1 cellular context compared by ENCODE assay signal in the genomic region with DNA sequence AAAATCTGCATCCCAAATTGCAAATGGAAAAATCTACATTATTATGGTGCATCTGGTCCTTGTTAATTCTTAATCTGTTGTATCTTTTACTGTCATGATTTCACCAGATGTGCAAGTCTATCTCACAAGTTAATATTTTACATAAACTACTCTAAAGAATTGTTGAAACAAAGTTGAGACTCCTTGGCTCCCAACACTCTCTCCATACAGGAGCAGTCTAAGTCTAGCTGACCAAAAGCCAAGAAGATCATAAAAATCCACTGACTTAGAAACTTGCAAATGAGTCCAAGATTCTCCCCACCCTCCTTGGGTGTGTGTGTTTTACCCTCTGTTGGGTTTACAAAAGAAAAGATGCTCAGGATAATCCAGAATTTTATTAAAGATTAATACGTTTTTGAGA.
TF ChIP-seq lines count a peak whose summit lies in the region.

No MANE protein-coding gene starts in this region.

TF ChIP-seq in A549, 52 proteins besides CTCF, POLR2A, EP300 and RAD21 (continued from another document):
- TF ChIP-seq, protein P1, sequence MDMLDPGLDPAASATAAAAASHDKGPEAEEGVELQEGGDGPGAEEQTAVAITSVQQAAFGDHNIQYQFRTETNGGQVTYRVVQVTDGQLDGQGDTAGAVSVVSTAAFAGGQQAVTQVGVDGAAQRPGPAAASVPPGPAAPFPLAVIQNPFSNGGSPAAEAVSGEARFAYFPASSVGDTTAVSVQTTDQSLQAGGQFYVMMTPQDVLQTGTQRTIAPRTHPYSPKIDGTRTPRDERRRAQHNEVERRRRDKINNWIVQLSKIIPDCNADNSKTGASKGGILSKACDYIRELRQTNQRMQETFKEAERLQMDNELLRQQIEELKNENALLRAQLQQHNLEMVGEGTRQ (IDR thresholded peaks at IDR 0.05): no peak
- TF ChIP-seq FOSL2 (IDR thresholded peaks at IDR 0.05) (no peak), FOSL2 (CRISPR knock-in tag; IDR thresholded peaks at IDR 0.05) (no peak), HDAC2 (IDR thresholded peaks at IDR 0.05) (no peak), CHD4 (IDR thresholded peaks at IDR 0.05; ENCODE audit: borderline replicate concordance) (no peak)
- TF ChIP-seq, protein P2, sequence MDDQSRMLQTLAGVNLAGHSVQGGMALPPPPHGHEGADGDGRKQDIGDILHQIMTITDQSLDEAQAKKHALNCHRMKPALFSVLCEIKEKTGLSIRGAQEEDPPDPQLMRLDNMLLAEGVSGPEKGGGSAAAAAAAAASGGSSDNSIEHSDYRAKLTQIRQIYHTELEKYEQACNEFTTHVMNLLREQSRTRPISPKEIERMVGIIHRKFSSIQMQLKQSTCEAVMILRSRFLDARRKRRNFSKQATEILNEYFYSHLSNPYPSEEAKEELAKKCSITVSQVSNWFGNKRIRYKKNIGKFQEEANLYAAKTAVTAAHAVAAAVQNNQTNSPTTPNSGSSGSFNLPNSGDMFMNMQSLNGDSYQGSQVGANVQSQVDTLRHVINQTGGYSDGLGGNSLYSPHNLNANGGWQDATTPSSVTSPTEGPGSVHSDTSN (IDR thresholded peaks at IDR 0.05): no peak
